ENCODE assay signal across 9 cellular contexts in genomic region chr7:76260171-76260703, GRCh38. TPM values are rescaled to one million over a fixed set of nuclear protein-coding genes. Genes with fewer than 3 reads are reported as not detected.
A peak's percentile ranks its signal among the peaks of the same experiment; 100 is the strongest.
DNase-seq lines count a peak whose midpoint lies in the region; ATAC-seq, FAIRE-seq and TF ChIP-seq lines count a peak whose summit lies in the region.
"Had no signal": no experiment of that assay in that cellular context is flagged by ENCODE, and none has a peak within 500 bp of the region (broad histone marks: within the 10 kb centered on the region; RNA-seq: fewer than 3 reads in every experiment).

No MANE protein-coding gene starts in this region.

- peak; percentile 13 to 58 (median 43) for DNase-seq in CD4-positive, alpha-beta T cell
- DNase-seq in MG63, result peak; percentile 32
- DNase-seq in activated CD4-positive, alpha-beta T cell treated with anti-CD3 and anti-CD28 coated beads, Interleukin-2, amount 50 U/mL, for 48 hours, result peak; percentile 37 to 42
- no peak for DNase-seq in esophagus muscularis mucosa (ENCODE audit: extremely low spot score)
- peak; percentile 17 to 36 for DNase-seq in stimulated activated CD4-positive, alpha-beta T cell treated with anti-CD3 and anti-CD28 coated beads, Interleukin-12 subunit alpha, Interleukin-12 subunit beta, amount 100 ng/mL, for 24 hours (ENCODE audit: low read depth in 2 of 2)
- DNase-seq in kidney, result no peak
- DNase-seq in SHP77 treated with DMSO at 0.1 percent for 48 hours (lab: John Stamatoyannopoulos, UW), result no peak

- no peaks in the 10 kb centered on the region for H3K36me3 Mint-ChIP-seq in CD4-positive, alpha-beta T cell (ENCODE audit: low read depth)

- H3K27me3 Mint-ChIP-seq in CD4-positive, alpha-beta T cell, result peaks cover 62% of the 10 kb centered on the region

- no peak overlapping the region for H3K4me3 ChIP-seq in MG63
- H3K4me3 ChIP-seq in esophagus muscularis mucosa, result peak overlapping the region; percentile 37 to 43 (median 43)
- no peak overlapping the region for H3K4me3 ChIP-seq in kidney (ENCODE audit: low read length in 2 of 2)

- peaks cover 6 to 14% (median 11%) of the 10 kb centered on the region in 4 donors for H3K4me1 ChIP-seq in esophagus muscularis mucosa
- H3K4me1 ChIP-seq in kidney (ENCODE audit: control insufficient read depth in 1 of 2, insufficient read depth in 1 of 2, low read depth in 1 of 2, low read length in 2 of 2), result no peaks in the 10 kb centered on the region

- no peak overlapping the region for H3K9ac ChIP-seq in kidney (ENCODE audit: low read length in 2 of 2)

- POLR2A ChIA-PET in CD4-positive, alpha-beta T cell (lab: Charles Lee), result no interaction called here

- CTCF ChIA-PET in CD4-positive, alpha-beta T cell (lab: Charles Lee), result no interaction called here

- H3K9me3 Mint-ChIP-seq in CD4-positive, alpha-beta T cell, result no peaks in the 10 kb centered on the region

- no peaks in the 10 kb centered on the region for H3K9me3 ChIP-seq in CD4-positive, alpha-beta T cell (ENCODE audit: control insufficient read depth, low read length)
- H3K9me3 ChIP-seq in MG63 (no peaks in the 10 kb centered on the region), esophagus muscularis mucosa (no peaks in the 10 kb centered on the region), kidney (ENCODE audit: control insufficient read depth in 1 of 2, low read length in 2 of 2) (no peaks in the 10 kb centered on the region)

- intact Hi-C loops in CD4-positive, alpha-beta T cell (cut with DNase I, micrococcal nuclease), result loop anchor here (5.0 kb wide), 2 partner anchors 388 to 393 kb away; no protein-coding TSS in a partner anchor
- intact Hi-C loops in esophagus muscularis mucosa (cut with DNase I) (loop anchor here (5.0 kb wide), 1 partner anchor 83 kb away; no protein-coding TSS in a partner anchor), kidney (cut with DNase I) (loop anchor here (10.0 kb wide), 1 partner anchor 75 kb away; no protein-coding TSS in a partner anchor)

- H3K27me3 ChIP-seq in CD4-positive, alpha-beta T cell (ENCODE audit: control insufficient read depth, insufficient read depth, low read length), result peaks cover 21% of the 10 kb centered on the region
- H3K27me3 ChIP-seq in MG63, result no peaks in the 10 kb centered on the region
- H3K27me3 ChIP-seq in esophagus muscularis mucosa, result peaks cover 0 to 81% (median 20%) of the 10 kb centered on the region in 4 donors

- TF ChIP-seq EP300 in esophagus muscularis mucosa (IDR thresholded peaks at IDR 0.05), result no peak

- H3K4me1 Mint-ChIP-seq in CD4-positive, alpha-beta T cell (ENCODE audit: low read depth), result no peaks in the 10 kb centered on the region

- H3K4me3 Mint-ChIP-seq in CD4-positive, alpha-beta T cell, result no peak overlapping the region

- ATAC-seq in CD4-positive, alpha-beta T cell (ENCODE audit: poor library complexity), result peak; percentile 83
- ATAC-seq in HG03439 (IDR thresholded peaks at IDR 0.05; ENCODE audit: unreplicated experiment), result no peak

- H3K27ac Mint-ChIP-seq in CD4-positive, alpha-beta T cell, result no peak overlapping the region

- TF ChIP-seq CTCF in CD4-positive, alpha-beta T cell (IDR thresholded peaks at IDR 0.05), result no peak
- TF ChIP-seq CTCF in esophagus muscularis mucosa (IDR thresholded peaks at IDR 0.05) (no peak), kidney (IDR thresholded peaks at IDR 0.05; ENCODE audit: borderline replicate concordance, extremely low read depth, insufficient read depth) (no peak)

- H3K36me3 ChIP-seq in MG63, result no peaks in the 10 kb centered on the region
- H3K36me3 ChIP-seq in esophagus muscularis mucosa, result no peaks in the 10 kb centered on the region
- no peaks in the 10 kb centered on the region for H3K36me3 ChIP-seq in kidney (ENCODE audit: control insufficient read depth in 1 of 2, insufficient read depth in 2 of 2, low read length in 2 of 2)

- WGBS in esophagus muscularis mucosa, result 4% methylated on average over 21 of the region's 28 CpGs

- FAIRE-seq in kidney (lab: Jason Lieb, UNC), result no peak

- no peak overlapping the region for H3K27ac ChIP-seq in CD4-positive, alpha-beta T cell (ENCODE audit: low read depth, low read length)
- no peak overlapping the region for H3K27ac ChIP-seq in esophagus muscularis mucosa (replicated peaks in 1 of 4)
- no peak overlapping the region for H3K27ac ChIP-seq in kidney (ENCODE audit: low read depth in 2 of 2, low read length in 2 of 2)
- H3K27ac ChIP-seq: epithelial cell of prostate had no signal

- TF ChIP-seq POLR2A in esophagus muscularis mucosa (IDR thresholded peaks at IDR 0.05; ENCODE audit: low read depth), result no peak

RNA-seq across cellular contexts. Expression of gene HSPB1, which starts 42.2 kb away (rescaled TPM):
- 10 to 100 TPM; 38.0 to 38.6 TPM for total RNA-seq in CD4-positive, alpha-beta T cell
- total RNA-seq in MG63 (2014; rRNA removed; shearing (Covaris generic); ENCODE audit: low replicate concordance), result 68.7 and 72.8 TPM in 2 replicates
- 1,000 to 10,000 TPM in 3 of 4 donors, 100 to 1,000 TPM in 1; 927 to 2,513 (median 1,694) TPM for total RNA-seq in esophagus muscularis mucosa
- total RNA-seq in kidney, result 1,012 TPM
- 1,561 TPM for polyA plus RNA-seq in kidney (ENCODE audit: insufficient read depth, low read depth, low replicate concordance)

RNA-seq across cellular contexts. Expression of gene SRRM3, which starts 58.5 kb away (rescaled TPM):
- total RNA-seq in CD4-positive, alpha-beta T cell, result not detected
- total RNA-seq in MG63 (2014; rRNA removed; shearing (Covaris generic); ENCODE audit: low replicate concordance), result 1.2 and 1.4 TPM in 2 replicates
- total RNA-seq in esophagus muscularis mucosa (1 to 10 TPM; 2.1 to 4.9 (median 2.7) TPM), kidney (1.0 TPM)
- polyA plus RNA-seq in kidney (ENCODE audit: insufficient read depth, low read depth, low replicate concordance), result 0.99 TPM

Comparison
In these comparisons a context has a peak if more than half of its experiments do, and no peak if none do; other contexts are left out.
1. DNase-seq: peak in CD4-positive, alpha-beta T cell (10 of 10), MG63 (single experiment), activated CD4-positive, alpha-beta T cell treated with anti-CD3 and anti-CD28 coated beads, Interleukin-2, amount 50 U/mL, for 48 hours (2 of 2) and stimulated activated CD4-positive, alpha-beta T cell treated with anti-CD3 and anti-CD28 coated beads, Interleukin-12 subunit alpha, Interleukin-12 subunit beta, amount 100 ng/mL, for 24 hours (2 of 2); none in esophagus muscularis mucosa (single experiment), kidney (single experiment) and SHP77 treated with DMSO at 0.1 percent for 48 hours (single experiment).
2. H3K4me3 ChIP-seq: peak in esophagus muscularis mucosa (4 of 4); none in MG63 (single experiment) and kidney (0 of 2).
3. RNA of gene HSPB1, which starts 42.2 kb away (total RNA-seq): 927 to 2,513 TPM in esophagus muscularis mucosa and 1,012 TPM in kidney (single experiment); 68.7 to 72.8 TPM in MG63 and 38.0 to 38.6 TPM in CD4-positive, alpha-beta T cell; every median in the first group is over 10 times any median in the second.